ENCODE assay signal across 23 cellular contexts in genomic region chr16:68339214-68339613, GRCh38.
"Had no signal": no experiment of that assay in that cellular context is flagged by ENCODE, and none has a peak within 500 bp of the region (broad histone marks: within the 10 kb centered on the region; RNA-seq: fewer than 3 reads in every experiment).

No MANE protein-coding gene starts in this region.

- H3K36me3 ChIP-seq: MG63 had no signal

- H3K9me3 ChIP-seq: MG63, SK-N-SH had no signal

- H3K27me3 ChIP-seq: MG63 had no signal

- DNase-seq: IMR-90, Karpas-422, KG1, MG63, NCI-H1092, NCI-H1105 treated with DMSO at 0.1 percent for 48 hours, NCI-H1417 treated with DMSO at 0.1 percent for 48 hours, NCI-H146, NCI-H1694 treated with DMSO at 0.1 percent for 48 hours, NCI-H1930, NCI-H2081, NCI-H2107, NCI-H2227 treated with DMSO at 0.1 percent for 48 hours, NCI-H524, NCI-H526 treated with DMSO at 0.1 percent for 48 hours, NCI-H748 treated with DMSO at 0.1 percent for 48 hours, PC-3, SHP77, SK-N-SH, SW 1271 had no signal

- ATAC-seq: HepG2, Panc1, PC-3 had no signal

- H3K4me3 ChIP-seq: MG63 had no signal

- H3K27ac ChIP-seq: RWPE1 had no signal
